Comparison of ENCODE assay signal across 10 cellular contexts in the genomic region with DNA sequence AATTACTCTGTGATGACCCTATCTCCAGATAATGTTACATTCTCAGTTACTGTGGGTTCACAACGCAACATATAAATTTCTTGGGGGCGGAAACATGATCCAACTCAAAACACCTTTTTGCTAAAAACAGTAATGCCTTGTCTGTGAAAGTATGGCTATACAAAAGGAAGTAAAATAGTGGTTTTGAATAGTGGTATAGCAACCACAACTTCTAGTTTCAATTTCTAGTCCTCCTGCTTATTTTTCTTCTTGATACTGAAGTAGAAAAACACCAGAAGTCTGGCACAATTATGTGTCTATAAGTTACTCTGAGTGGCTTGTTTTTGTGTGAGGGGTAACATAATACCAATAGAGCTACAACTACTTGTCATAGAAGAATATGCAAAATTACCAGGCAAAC. TPM values are rescaled to one million over a fixed set of nuclear protein-coding genes. Genes with fewer than 3 reads are reported as not detected.
DNase-seq lines count a peak whose midpoint lies in the region; ATAC-seq and TF ChIP-seq lines count a peak whose summit lies in the region.
"Had no signal": no experiment of that assay in that cellular context is flagged by ENCODE, and none has a peak within 500 bp of the region (broad histone marks: within the 10 kb centered on the region; RNA-seq: fewer than 3 reads in every experiment).

No MANE protein-coding gene starts in this region.

- CTCF ChIA-PET in OCI-LY7 (lab: Charles Lee; ENCODE audit: unreplicated experiment): no interaction called here

- no TSS peak for BruUV-seq in OCI-LY7 (replicated peaks; lab: Mats Ljungman, UMichigan)

- POLR2A ChIA-PET in OCI-LY7 (lab: Charles Lee): no interaction called here

- intact Hi-C loops in OCI-LY7 (cut with micrococcal nuclease; ENCODE audit: unreplicated experiment): no loop called here

- H3K36me3 ChIP-seq in BLaER1 treated with 17β-estradiol and CSF1 and Interleukin-3, amounts not matched to agents 10 nM and 100 nM: no peaks in the 10 kb centered on the region
- no peaks in the 10 kb centered on the region for H3K36me3 ChIP-seq in OCI-LY7 (ENCODE audit: insufficient read depth, low read length)
- H3K36me3 ChIP-seq: BLaER1 had no signal

- peaks cover 0 to 20% (median 0%) of the 10 kb centered on the region in 11 experiments; a peak in 2 of 22 replicates for H3K27me3 ChIP-seq in BLaER1 treated with 17β-estradiol and CSF1 and Interleukin-3, amounts not matched to agents 10 nM and 100 nM
- H3K27me3 ChIP-seq: BLaER1 had no signal

- no peaks in the 10 kb centered on the region for H3K79me2 ChIP-seq in OCI-LY7 (ENCODE audit: insufficient read depth, low read depth, low read length)

- peaks cover 0 to 4% (median 0%) of the 10 kb centered on the region in 11 experiments; a peak in 1 of 22 replicates for H4K20me1 ChIP-seq in BLaER1 treated with 17β-estradiol and CSF1 and Interleukin-3, amounts not matched to agents 10 nM and 100 nM
- no peaks in the 10 kb centered on the region for H4K20me1 ChIP-seq in OCI-LY7 (ENCODE audit: insufficient read depth, low read length)
- H4K20me1 ChIP-seq: BLaER1 had no signal

- peak overlapping the region in 3 of 11 experiments; percentile 30 to 36 (median 30); a peak in 3 of 22 replicates for H3K27ac ChIP-seq in BLaER1 treated with 17β-estradiol and CSF1 and Interleukin-3, amounts not matched to agents 10 nM and 100 nM
- H3K27ac ChIP-seq in OCI-LY7 (ENCODE audit: low read depth, low read length, poor library complexity, severe bottlenecking): no peak overlapping the region
- H3K27ac ChIP-seq: BLaER1, epithelial cell of prostate had no signal

- no peaks in the 10 kb centered on the region; a peak in 2 of 22 replicates for H3K9me3 ChIP-seq in BLaER1 treated with 17β-estradiol and CSF1 and Interleukin-3, amounts not matched to agents 10 nM and 100 nM (replicated peaks in 1 of 11)
- no peaks in the 10 kb centered on the region for H3K9me3 ChIP-seq in OCI-LY7 (ENCODE audit: low read length)
- H3K9me3 ChIP-seq: BLaER1 had no signal

- peak overlapping the region in 10 of 11 experiments; percentile 18 to 75 (median 58); a peak in 18 of 22 replicates for H3K4me2 ChIP-seq in BLaER1 treated with 17β-estradiol and CSF1 and Interleukin-3, amounts not matched to agents 10 nM and 100 nM
- H3K4me2 ChIP-seq in OCI-LY7 (ENCODE audit: low read length): peak overlapping the region; percentile 33
- H3K4me2 ChIP-seq: BLaER1 had no signal

- no peak overlapping the region for H3K9ac ChIP-seq in BLaER1 treated with 17β-estradiol and CSF1 and Interleukin-3, amounts not matched to agents 10 nM and 100 nM
- H3K9ac ChIP-seq: BLaER1 had no signal

- H3K4me3 ChIP-seq in BLaER1 treated with 17β-estradiol and CSF1 and Interleukin-3, amounts not matched to agents 10 nM and 100 nM: no peak overlapping the region
- H3K4me3 ChIP-seq in OCI-LY7 (ENCODE audit: low read depth, low read length, poor library complexity, severe bottlenecking): no peak overlapping the region
- H3K4me3 ChIP-seq: BLaER1 had no signal

- ATAC-seq in GM19043 (IDR thresholded peaks at IDR 0.05; ENCODE audit: low read depth, unreplicated experiment): peak; percentile 55
- peak; percentile 60 for ATAC-seq in HG03039 (IDR thresholded peaks at IDR 0.05; ENCODE audit: unreplicated experiment)

- H3K9me2 ChIP-seq in OCI-LY7 (ENCODE audit: insufficient read depth, low read length): no peaks in the 10 kb centered on the region

- peaks cover 3 to 32% (median 17%) of the 10 kb centered on the region in 10 experiments; a peak in 16 of 20 replicates for H3K4me1 ChIP-seq in BLaER1 treated with 17β-estradiol and CSF1 and Interleukin-3, amounts not matched to agents 10 nM and 100 nM
- H3K4me1 ChIP-seq in OCI-LY7 (ENCODE audit: insufficient read depth, low read length, poor library complexity, severe bottlenecking): peaks cover 37% of the 10 kb centered on the region

- H2AFZ ChIP-seq in OCI-LY7 (ENCODE audit: low read length): peak overlapping the region; percentile 58; the same call in 1 of the 2 replicates

- DNase-seq in OCI-LY7 (ENCODE audit: low spot score) (peak; percentile 22), glomerular visceral epithelial cell (ENCODE audit: extremely low spot score) (no peak), DMS114 treated with DMSO at 0.1 percent for 48 hours (lab: John Stamatoyannopoulos, UW; ENCODE audit: unreplicated experiment) (no peak), HuH-7 (ENCODE audit: low spot score) (no peak), NCI-H748 treated with DMSO at 0.1 percent for 48 hours (lab: John Stamatoyannopoulos, UW) (no peak)

- no peak for TF ChIP-seq CTCF in OCI-LY7 (conservative IDR thresholded peaks at IDR 0.05; ENCODE audit: low read length)

RNA-seq across cellular contexts. Expression of gene ZNF800, which starts 21.5 kb away (rescaled TPM):
- 23.8 and 23.9 TPM in 2 replicates for total RNA-seq in OCI-LY7 (2014; rRNA removed; shearing (Covaris generic))
- 42.2 and 44.0 TPM in 2 replicates for total RNA-seq in OCI-LY7 (2022)
